9 cellular contexts compared by ENCODE assay signal in genomic region chr6:29705389-29706231, GRCh38. TPM values are rescaled to one million over a fixed set of nuclear protein-coding genes. Genes with fewer than 3 reads are reported as not detected.
DNase-seq lines count a peak whose midpoint lies in the region; ATAC-seq and TF ChIP-seq lines count a peak whose summit lies in the region.
"Had no signal": no experiment of that assay in that cellular context is flagged by ENCODE, and none has a peak within 500 bp of the region (broad histone marks: within the 10 kb centered on the region; RNA-seq: fewer than 3 reads in every experiment).

No MANE protein-coding gene starts in this region.

- 24 to 26% methylated on average over 10 of the region's 10 CpGs for WGBS in GM23248 (ENCODE audit: low coverage in 1 of 2, low lambda C conversion rate in 2 of 2, missing lambda C conversion rate in 2 of 2), 2 experiments

- H3K4me2 ChIP-seq in GM23248 (ENCODE audit: unreplicated experiment), result no peak overlapping the region

- H3K9me3 ChIP-seq in BE2C (no peaks in the 10 kb centered on the region), GM23248 (ENCODE audit: low read depth) (no peaks in the 10 kb centered on the region), RWPE2 (ENCODE audit: severe bottlenecking) (no peaks in the 10 kb centered on the region)

- no peaks in the 10 kb centered on the region for H3K79me2 ChIP-seq in GM23248 (ENCODE audit: insufficient read depth)

- H2AFZ ChIP-seq in GM23248, result no peak overlapping the region

- no peak overlapping the region for H3K9ac ChIP-seq in GM23248

- H3K4me1 ChIP-seq in BE2C, result no peaks in the 10 kb centered on the region
- no peaks in the 10 kb centered on the region for H3K4me1 ChIP-seq in GM23248 (ENCODE audit: insufficient read depth)
- H3K4me1 ChIP-seq in RWPE2 (ENCODE audit: insufficient read depth, poor library complexity, severe bottlenecking), result no peaks in the 10 kb centered on the region

- no peaks in the 10 kb centered on the region for H3F3A ChIP-seq in GM23248 (ENCODE audit: insufficient read depth)

- H3K27ac ChIP-seq in GM23248 (no peak overlapping the region), RWPE2 (ENCODE audit: poor library complexity, severe bottlenecking) (no peak overlapping the region)

- no peaks in the 10 kb centered on the region for H4K20me1 ChIP-seq in GM23248 (ENCODE audit: insufficient read depth)

- in situ Hi-C loops in GM23248 (cut with MboI), result no loop called here

- H3K27me3 ChIP-seq in BE2C (peaks cover 21% of the 10 kb centered on the region), GM23248 (replicated peaks; ENCODE audit: insufficient read depth) (peaks cover 17% of the 10 kb centered on the region), RWPE2 (ENCODE audit: insufficient read depth, poor library complexity, severe bottlenecking) (no peaks in the 10 kb centered on the region)

- no peaks in the 10 kb centered on the region for H3K9me2 ChIP-seq in GM23248 (ENCODE audit: insufficient read depth)

- H3K4me3 ChIP-seq in BE2C (ENCODE audit: low read depth, low read length) (no peak overlapping the region), GM23248 (no peak overlapping the region), RWPE2 (ENCODE audit: severe bottlenecking) (no peak overlapping the region)

- TF ChIP-seq CTCF in BE2C (IDR thresholded peaks at IDR 0.05; ENCODE audit: low read depth, low read length), result peak; percentile 65
- TF ChIP-seq CTCF in RWPE2 (IDR thresholded peaks at IDR 0.05; ENCODE audit: poor library complexity, severe bottlenecking), result peak; percentile 80
- no peak for TF ChIP-seq CTCF in omental fat pad (IDR thresholded peaks at IDR 0.05)

- DNase-seq in BE2C (peak; percentile 30), GM23248 (peak; percentile 72), RWPE2 (ENCODE audit: low spot score) (no peak), fibroblast of the conjunctiva (ENCODE audit: low read depth) (peak; percentile 13), omental fat pad (ENCODE audit: low spot score) (no peak)

- ATAC-seq in RWPE2 (ENCODE audit: low read depth) (peak; percentile 69), omental fat pad (ENCODE audit: low FRiP score) (peak; percentile 68), GM21390 (IDR thresholded peaks at IDR 0.05; ENCODE audit: unreplicated experiment) (no peak), HG03342 (IDR thresholded peaks at IDR 0.05; ENCODE audit: unreplicated experiment) (no peak), HG02970 (IDR thresholded peaks at IDR 0.05; ENCODE audit: low FRiP score, unreplicated experiment) (no peak)

- no peaks in the 10 kb centered on the region for H3K36me3 ChIP-seq in BE2C
- no peaks in the 10 kb centered on the region for H3K36me3 ChIP-seq in GM23248 (ENCODE audit: low read depth)
- no peaks in the 10 kb centered on the region for H3K36me3 ChIP-seq in RWPE2 (ENCODE audit: low read depth)

RNA-seq across cellular contexts. Expression of gene HLA-F, which starts 17.6 kb away (rescaled TPM):
- polyA plus RNA-seq in BE2C (2012; ENCODE audit: insufficient read depth, insufficient read length, low read depth), result 0.65 TPM
- total RNA-seq in GM23248 (2014; rRNA removed; shearing (Covaris generic)), result 0.13 and 0.43 TPM in 2 replicates
- polyA plus RNA-seq in GM23248 (2016; fragmentation: Nextera tagmentation; extraction: Ambion mirVana), result 0.37 and 0.93 TPM in 2 replicates
- total RNA-seq in omental fat pad, result 100 to 1,000 TPM in 1 of 4 donors, 10 to 100 TPM in 3; 44.0 to 211 (median 76.3) TPM

RNA-seq across cellular contexts. Expression of gene ZFP57, which starts 24.7 kb away (rescaled TPM):
- not detected for polyA plus RNA-seq in BE2C (2012; ENCODE audit: insufficient read depth, insufficient read length, low read depth)
- not detected in 2 replicates for total RNA-seq in GM23248 (2014; rRNA removed; shearing (Covaris generic))
- polyA plus RNA-seq in GM23248 (2016; fragmentation: Nextera tagmentation; extraction: Ambion mirVana), result not detected in 2 replicates
- total RNA-seq in omental fat pad, result 1 to 10 TPM in 2 of 4 donors, not detected in 2; 1.9 to 2.7 TPM

RNA-seq across cellular contexts. Expression of gene MOG, which starts 48.7 kb away (rescaled TPM):
- not detected for polyA plus RNA-seq in BE2C (2012; ENCODE audit: insufficient read depth, insufficient read length, low read depth)
- not detected in 2 replicates for total RNA-seq in GM23248 (2014; rRNA removed; shearing (Covaris generic))
- not detected in 2 replicates for polyA plus RNA-seq in GM23248 (2016; fragmentation: Nextera tagmentation; extraction: Ambion mirVana)
- total RNA-seq in omental fat pad, result not detected
- polyA plus RNA-seq: IgD-negative memory B cell had no signal

Comparison
In these comparisons a context has a peak if more than half of its experiments do, and no peak if none do; other contexts are left out.
1. DNase-seq: peak in BE2C (single experiment), GM23248 (single experiment) and fibroblast of the conjunctiva (single experiment); none in RWPE2 (single experiment) and omental fat pad (single experiment).
2. CTCF ChIP-seq: peak in BE2C (single experiment) and RWPE2 (single experiment); none in omental fat pad (0 of 3).
3. ATAC-seq: peak in RWPE2 (single experiment) and omental fat pad (single experiment); none in GM21390 (single experiment), HG03342 (single experiment) and HG02970 (single experiment).
4. RNA of gene HLA-F, which starts 17.6 kb away (total RNA-seq): 44.0 to 211 TPM in omental fat pad; 0.13 to 0.43 TPM in GM23248; every median in the first group is over 10 times any median in the second.